In the genomic region with DNA sequence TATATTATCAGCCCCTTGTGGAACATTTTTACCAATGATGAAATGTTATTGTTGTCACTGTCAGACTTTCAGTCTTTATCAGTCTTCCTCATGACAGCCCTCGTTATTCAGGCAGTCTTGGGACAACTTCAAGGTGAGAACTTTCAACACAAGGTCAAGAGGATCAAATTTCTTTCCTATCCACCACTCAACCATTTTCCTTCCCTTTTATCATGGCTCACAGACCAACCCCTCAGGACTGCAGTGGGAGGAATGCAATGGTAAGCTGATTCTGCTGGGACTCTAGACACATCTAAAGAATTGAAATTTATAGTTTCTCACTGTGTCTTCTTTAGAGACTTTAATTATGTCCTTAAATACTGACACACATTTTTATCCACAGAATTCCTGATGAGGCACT, we compare ENCODE assay signal across 26 cellular contexts.
"Had no signal": no experiment of that assay in that cellular context is flagged by ENCODE, and none has a peak within 500 bp of the region (broad histone marks: within the 10 kb centered on the region; RNA-seq: fewer than 3 reads in every experiment).

No MANE protein-coding gene starts in this region.

- H3K27me3 ChIP-seq: brain microvascular endothelial cell, esophagus squamous epithelium, gastroesophageal sphincter had no signal

- H3K4me3 Mint-ChIP-seq: activated CD4-positive, alpha-beta memory T cell treated with anti-CD3 and anti-CD28 coated beads, Interleukin-2, amount 10 ng/mL, durations not matched to agents 7 days and 5 days; activated CD4-positive, alpha-beta T cell treated with anti-CD3 and anti-CD28 coated beads, Interleukin-2, amount 10 ng/mL, durations not matched to agents 7 days and 5 days; activated naive CD4-positive, alpha-beta T cell treated with anti-CD3 and anti-CD28 coated beads, Interleukin-2, amount 10 ng/mL, durations not matched to agents 7 days and 5 days; activated naive CD8-positive, alpha-beta T cell treated with anti-CD3 and anti-CD28 coated beads, Interleukin-2, amount 10 ng/mL, durations not matched to agents 7 days and 5 days; activated T-cell treated with anti-CD3 and anti-CD28 coated beads, Interleukin-2, amount 50 U/mL, for 24 hours; activated T-cell treated with anti-CD3 and anti-CD28 coated beads, Interleukin-2, amount 50 U/mL, for 72 hours; central memory CD8-positive, alpha-beta T cell; effector memory CD8-positive, alpha-beta T cell had no signal

- H3K4me1 ChIP-seq: esophagus squamous epithelium, gastroesophageal sphincter had no signal

- DNase-seq: activated CD4-positive, alpha-beta memory T cell treated with anti-CD3 and anti-CD28 coated beads, Interleukin-2, amount 10 ng/mL, durations not matched to agents 7 days and 5 days; activated CD4-positive, alpha-beta T cell treated with anti-CD3 and anti-CD28 coated beads for 1 hour; activated CD4-positive, alpha-beta T cell treated with anti-CD3 and anti-CD28 coated beads for 4 hours; activated CD4-positive, alpha-beta T cell treated with anti-CD3 and anti-CD28 coated beads, Interleukin-2, amount 10 ng/mL, durations not matched to agents 7 days and 5 days; activated CD4-positive, alpha-beta T cell treated with anti-CD3 and anti-CD28 coated beads, Interleukin-2, amount 50 U/mL, for 4 hours; activated CD8-positive, alpha-beta memory T cell treated with anti-CD3 and anti-CD28 coated beads, Interleukin-2, amount 50 U/mL, for 48 hours; activated gamma-delta T cell; activated naive CD4-positive, alpha-beta T cell; activated naive CD4-positive, alpha-beta T cell treated with anti-CD3 and anti-CD28 coated beads, Interleukin-2, amount 10 ng/mL, durations not matched to agents 7 days and 5 days; activated naive CD8-positive, alpha-beta T cell treated with anti-CD3 and anti-CD28 coated beads, Interleukin-2, amount 10 ng/mL, durations not matched to agents 7 days and 5 days; activated T-cell treated with anti-CD3 and anti-CD28 coated beads for 4 hours; activated T-cell treated with anti-CD3 and anti-CD28 coated beads, Interleukin-2, amount 50 U/mL, for 24 hours; activated T-cell treated with anti-CD3 and anti-CD28 coated beads, Interleukin-2, amount 50 U/mL, for 72 hours; amniotic stem cell; anterior cingulate cortex; brain microvascular endothelial cell; cortex of kidney; dermis blood vessel endothelial cell; effector CD4-positive, alpha-beta T cell; effector memory CD8-positive, alpha-beta T cell; esophagus squamous epithelium; foreskin melanocyte; T-helper 2 cell had no signal

- H3K36me3 ChIP-seq: brain microvascular endothelial cell, esophagus squamous epithelium, gastroesophageal sphincter had no signal

- H3K36me3 Mint-ChIP-seq: activated naive CD4-positive, alpha-beta T cell treated with anti-CD3 and anti-CD28 coated beads, Interleukin-2, amount 10 ng/mL, durations not matched to agents 7 days and 5 days; activated naive CD4-positive, alpha-beta T cell treated with anti-CD3 and anti-CD28 coated beads, Interleukin-2, amount 50 U/mL, for 72 hours; activated naive CD8-positive, alpha-beta T cell treated with anti-CD3 and anti-CD28 coated beads, Interleukin-2, amount 10 ng/mL, durations not matched to agents 7 days and 5 days had no signal

- ATAC-seq: activated naive CD4-positive, alpha-beta T cell treated with anti-CD3 and anti-CD28 coated beads, Interleukin-2, amount 50 U/mL, for 72 hours; activated T-cell treated with anti-CD3 and anti-CD28 coated beads, Interleukin-2, amount 50 U/mL, for 72 hours; effector memory CD8-positive, alpha-beta T cell; gastroesophageal sphincter had no signal

- H3K4me3 ChIP-seq: esophagus squamous epithelium, gastroesophageal sphincter had no signal

- H3K9me3 Mint-ChIP-seq: activated CD4-positive, alpha-beta memory T cell treated with anti-CD3 and anti-CD28 coated beads, Interleukin-2, amount 10 ng/mL, durations not matched to agents 7 days and 5 days; activated CD4-positive, alpha-beta T cell treated with anti-CD3 and anti-CD28 coated beads, Interleukin-2, amount 10 ng/mL, durations not matched to agents 7 days and 5 days; activated naive CD4-positive, alpha-beta T cell treated with anti-CD3 and anti-CD28 coated beads, Interleukin-2, amount 10 ng/mL, durations not matched to agents 7 days and 5 days; activated naive CD4-positive, alpha-beta T cell treated with anti-CD3 and anti-CD28 coated beads, Interleukin-2, amount 50 U/mL, for 72 hours had no signal

- H3K27ac Mint-ChIP-seq: activated CD4-positive, alpha-beta memory T cell treated with anti-CD3 and anti-CD28 coated beads, Interleukin-2, amount 10 ng/mL, durations not matched to agents 7 days and 5 days; activated CD4-positive, alpha-beta T cell treated with anti-CD3 and anti-CD28 coated beads, Interleukin-2, amount 10 ng/mL, durations not matched to agents 7 days and 5 days; activated naive CD4-positive, alpha-beta T cell treated with anti-CD3 and anti-CD28 coated beads, Interleukin-2, amount 10 ng/mL, durations not matched to agents 7 days and 5 days; activated naive CD4-positive, alpha-beta T cell treated with anti-CD3 and anti-CD28 coated beads, Interleukin-2, amount 50 U/mL, for 72 hours; activated naive CD8-positive, alpha-beta T cell treated with anti-CD3 and anti-CD28 coated beads, Interleukin-2, amount 10 ng/mL, durations not matched to agents 7 days and 5 days; activated T-cell treated with anti-CD3 and anti-CD28 coated beads, Interleukin-2, amount 50 U/mL, for 24 hours; activated T-cell treated with anti-CD3 and anti-CD28 coated beads, Interleukin-2, amount 50 U/mL, for 72 hours; effector memory CD8-positive, alpha-beta T cell had no signal

- H3K27ac ChIP-seq: brain microvascular endothelial cell, esophagus squamous epithelium, gastroesophageal sphincter had no signal

- H3K27me3 Mint-ChIP-seq: activated CD4-positive, alpha-beta memory T cell treated with anti-CD3 and anti-CD28 coated beads, Interleukin-2, amount 10 ng/mL, durations not matched to agents 7 days and 5 days; activated CD4-positive, alpha-beta T cell treated with anti-CD3 and anti-CD28 coated beads, Interleukin-2, amount 10 ng/mL, durations not matched to agents 7 days and 5 days; activated naive CD4-positive, alpha-beta T cell treated with anti-CD3 and anti-CD28 coated beads, Interleukin-2, amount 10 ng/mL, durations not matched to agents 7 days and 5 days; activated naive CD8-positive, alpha-beta T cell treated with anti-CD3 and anti-CD28 coated beads, Interleukin-2, amount 10 ng/mL, durations not matched to agents 7 days and 5 days; activated T-cell treated with anti-CD3 and anti-CD28 coated beads, Interleukin-2, amount 50 U/mL, for 24 hours; central memory CD8-positive, alpha-beta T cell; effector memory CD8-positive, alpha-beta T cell had no signal

- H3K4me1 Mint-ChIP-seq: activated CD4-positive, alpha-beta memory T cell treated with anti-CD3 and anti-CD28 coated beads, Interleukin-2, amount 10 ng/mL, durations not matched to agents 7 days and 5 days; activated CD4-positive, alpha-beta T cell treated with anti-CD3 and anti-CD28 coated beads, Interleukin-2, amount 10 ng/mL, durations not matched to agents 7 days and 5 days; activated naive CD4-positive, alpha-beta T cell treated with anti-CD3 and anti-CD28 coated beads, Interleukin-2, amount 10 ng/mL, durations not matched to agents 7 days and 5 days; activated naive CD8-positive, alpha-beta T cell treated with anti-CD3 and anti-CD28 coated beads, Interleukin-2, amount 10 ng/mL, durations not matched to agents 7 days and 5 days; central memory CD8-positive, alpha-beta T cell had no signal
